22 cellular contexts compared by ENCODE assay signal in genomic region chr12:109753959-109754358, GRCh38. TPM values are rescaled to one million over a fixed set of nuclear protein-coding genes. Genes with fewer than 3 reads are reported as not detected.
DNase-seq lines count a peak whose midpoint lies in the region; ATAC-seq and TF ChIP-seq lines count a peak whose summit lies in the region.
"Had no signal": no experiment of that assay in that cellular context is flagged by ENCODE, and none has a peak within 500 bp of the region (broad histone marks: within the 10 kb centered on the region; RNA-seq: fewer than 3 reads in every experiment).

No MANE protein-coding gene starts in this region.

- H3K27me3 ChIP-seq in spleen (replicated peaks in 1 of 7): no peaks in the 10 kb centered on the region
- H3K27me3 ChIP-seq: Peyer's patch had no signal

- H3K4me3 ChIP-seq in spleen: no peak overlapping the region
- H3K4me3 ChIP-seq: GM23248, Peyer's patch had no signal

- no peak for TF ChIP-seq POLR2A in spleen (IDR thresholded peaks at IDR 0.05)

- H3K9me3 ChIP-seq in spleen: peaks cover 4 to 26% (median 21%) of the 10 kb centered on the region in 8 donors

- WGBS in spleen, 5 donors: 23 to 39% (median 32%) methylated on average over 2 of the region's 2 CpGs

- H3K36me3 ChIP-seq in spleen: no peaks in the 10 kb centered on the region
- H3K36me3 ChIP-seq: Peyer's patch had no signal

- H3K4me1 ChIP-seq in spleen: peaks cover 0 to 45% (median 9%) of the 10 kb centered on the region in 6 donors
- H3K4me1 ChIP-seq: Peyer's patch had no signal

- DNase-seq in activated effector memory CD4-positive, alpha-beta T cell treated with anti-CD3 and anti-CD28 coated beads, Interleukin-2, amount 50 U/mL, for 16 hours: peak; percentile 9
- DNase-seq in activated effector memory CD4-positive, alpha-beta T cell treated with Interleukin-2 at 50 U/mL for 16 hours: no peak
- DNase-seq in left lobe of liver (ENCODE audit: low spot score) (no peak), spleen (no peak), GM19238 (ENCODE audit: insufficient read length, low spot score) (no peak)
- DNase-seq: Calu3, DMS153, GM23248, H9, HFFc6, KG1, NCI-H1105, NCI-H146, NCI-H2029 treated with DMSO at 0.1 percent for 48 hours, NCI-H2171, NCI-H524 treated with DMSO at 0.1 percent for 48 hours, NCI-H82 had no signal

- TF ChIP-seq CTCF in VCaP (conservative IDR thresholded peaks at IDR 0.05): no peak
- no peak for TF ChIP-seq CTCF in spleen (IDR thresholded peaks at IDR 0.05 in 8 of 11, conservative IDR thresholded peaks at IDR 0.05 in 3 of 11)

- H3K27ac ChIP-seq in VCaP (peak overlapping the region; percentile 95), spleen (peak overlapping the region in 5 of 8 donors; percentile 17 to 71 (median 61))
- H3K27ac ChIP-seq: C4-2B, GM23248, Peyer's patch had no signal

- ATAC-seq in left lobe of liver (peak; percentile 33), HG03457 (IDR thresholded peaks at IDR 0.05; ENCODE audit: unreplicated experiment) (no peak), GM19463 (IDR thresholded peaks at IDR 0.05; ENCODE audit: unreplicated experiment) (no peak)

- intact Hi-C loops in spleen (cut with DNase I; ENCODE audit: low total_unique reads): no loop called here

RNA-seq across cellular contexts. Expression of gene FAM222A, which starts 40.3 kb away (rescaled TPM):
- 1.8 TPM for total RNA-seq in left lobe of liver
- 10 to 100 TPM; 13.9 to 30.7 (median 21.5) TPM for total RNA-seq in spleen
- polyA plus RNA-seq in spleen: 1 to 10 TPM; 1.3 to 5.2 (median 2.1) TPM
- polyA plus RNA-seq: GM23248 had no signal
